ENCODE assay signal across 9 cellular contexts in genomic region chr12:123390415-123391093, GRCh38. TPM values are rescaled to one million over a fixed set of nuclear protein-coding genes. Genes with fewer than 3 reads are reported as not detected.
A peak's percentile ranks its signal among the peaks of the same experiment; 100 is the strongest.
DNase-seq lines count a peak whose midpoint lies in the region; ATAC-seq and TF ChIP-seq lines count a peak whose summit lies in the region.
"Had no signal": no experiment of that assay in that cellular context is flagged by ENCODE, and none has a peak within 500 bp of the region (broad histone marks: within the 10 kb centered on the region; RNA-seq: fewer than 3 reads in every experiment).

No MANE protein-coding gene starts in this region.

- H3K4me1 ChIP-seq in ectodermal cell (ENCODE audit: control insufficient read depth, insufficient read depth, low read length): no peaks in the 10 kb centered on the region

- H3K9me3 ChIP-seq in ectodermal cell (ENCODE audit: control insufficient read depth, low read length): no peaks in the 10 kb centered on the region

- H3K4me3 Mint-ChIP-seq in nephron: peak overlapping the region; percentile 89 to 96 (median 90)

- peaks cover 25% of the 10 kb centered on the region for H3K36me3 ChIP-seq in ectodermal cell (ENCODE audit: control insufficient read depth, insufficient read depth, low read length)

- TF ChIP-seq POLR2A in NB4 (IDR thresholded peaks at IDR 0.05; ENCODE audit: extremely low read depth, insufficient read length): no peak

- H3K27me3 Mint-ChIP-seq in nephron (ENCODE audit: low read depth): no peaks in the 10 kb centered on the region

- intact Hi-C loops in left colon (cut with DNase I, micrococcal nuclease): no loop called here

- H3K27ac ChIP-seq in ectodermal cell (ENCODE audit: insufficient read depth, low read depth, low read length, poor library complexity, severe bottlenecking): no peak overlapping the region

- H3K4me3 ChIP-seq in AG10803 (ENCODE audit: low read length): peak overlapping the region; percentile 69
- H3K4me3 ChIP-seq in NB4 (ENCODE audit: low read depth, low read length): peak overlapping the region; percentile 65
- peak overlapping the region; percentile 60 for H3K4me3 ChIP-seq in ectodermal cell (ENCODE audit: insufficient read depth, low read depth, low read length)

- peaks cover 26% of the 10 kb centered on the region for H3K4me1 Mint-ChIP-seq in nephron

- ATAC-seq in left colon: no peak

- H3K9me3 Mint-ChIP-seq in nephron: no peaks in the 10 kb centered on the region

- peak; percentile 42 for DNase-seq in AG10803 (ENCODE audit: low read depth)
- DNase-seq in NB4 (ENCODE audit: low read depth): peak; percentile 23
- no peak for DNase-seq in left colon
- DNase-seq in GM03348 (ENCODE audit: low spot score): no peak
- no peak for DNase-seq in NCI-H2081 treated with DMSO at 0.1 percent for 48 hours (lab: John Stamatoyannopoulos, UW)
- DNase-seq in NCI-H524 (lab: John Stamatoyannopoulos, UW): no peak
- DNase-seq: NCI-H187 had no signal

- WGBS in ectodermal cell, 2 experiments: 84 to 85% methylated on average over 15 of the region's 15 CpGs

- H3K27me3 ChIP-seq in ectodermal cell (ENCODE audit: control insufficient read depth, insufficient read depth, low read length, poor library complexity, severe bottlenecking): peaks cover 38% of the 10 kb centered on the region

- TF ChIP-seq CTCF in AG10803 (conservative IDR thresholded peaks at IDR 0.05; ENCODE audit: low read length): 0 out of 2 replicates have a peak, but pooled peaks have one; percentile 13
- TF ChIP-seq CTCF in NB4 (IDR thresholded peaks at IDR 0.05; ENCODE audit: low read depth, low read length): no peak
- TF ChIP-seq CTCF in nephron (IDR thresholded peaks at IDR 0.05; ENCODE audit: unreplicated experiment in 3 of 3): no peak

- peak overlapping the region; percentile 77 to 88 (median 85) for H3K27ac Mint-ChIP-seq in nephron

- H3K36me3 Mint-ChIP-seq in nephron (ENCODE audit: low read depth): peaks cover 42% of the 10 kb centered on the region

RNA-seq across cellular contexts. Expression of gene KMT5A, which starts 6.6 kb away (rescaled TPM):
- 31.8 TPM for polyA plus RNA-seq in ectodermal cell (2013, experiment 1 of 4)
- 25.7 TPM for polyA plus RNA-seq in ectodermal cell (2013, experiment 2 of 4)
- polyA plus RNA-seq in ectodermal cell (2013, experiment 3 of 4): 24.7 TPM
- 29.7 TPM for polyA plus RNA-seq in ectodermal cell (2013, experiment 4 of 4)
- 10 to 100 TPM; 38.3 to 52.0 TPM for total RNA-seq in left colon

RNA-seq across cellular contexts. Expression of gene SBNO1, which starts 25.9 kb away (rescaled TPM):
- 33.8 TPM for polyA plus RNA-seq in ectodermal cell (2013, experiment 1 of 4)
- polyA plus RNA-seq in ectodermal cell (2013, experiment 2 of 4): 39.9 TPM
- polyA plus RNA-seq in ectodermal cell (2013, experiment 3 of 4): 24.1 TPM
- polyA plus RNA-seq in ectodermal cell (2013, experiment 4 of 4): 27.3 TPM
- 10 to 100 TPM; 28.3 to 31.0 TPM for total RNA-seq in left colon

RNA-seq across cellular contexts. Expression of gene RILPL2, which starts 45.9 kb away (rescaled TPM):
- polyA plus RNA-seq in ectodermal cell (2013, experiment 1 of 4): 2.0 TPM
- polyA plus RNA-seq in ectodermal cell (2013, experiment 2 of 4): 2.3 TPM
- polyA plus RNA-seq in ectodermal cell (2013, experiment 3 of 4): 1.5 TPM
- 1.6 TPM for polyA plus RNA-seq in ectodermal cell (2013, experiment 4 of 4)
- total RNA-seq in left colon: 1 to 10 TPM; 1.1 to 1.9 TPM

Comparison
In these comparisons a context has a peak if more than half of its experiments do, and no peak if none do; other contexts are left out.
1. DNase-seq: peak in AG10803 (single experiment) and NB4 (single experiment); none in left colon (0 of 2), GM03348 (single experiment), NCI-H2081 treated with DMSO at 0.1 percent for 48 hours (single experiment) and NCI-H524 (0 of 2).
2. Peak in every context shown above with its lines, with median percentiles within 50 percentile points of each other: H3K4me3 ChIP-seq.